Comparison of ENCODE assay signal across 8 cellular contexts in the genomic region with DNA sequence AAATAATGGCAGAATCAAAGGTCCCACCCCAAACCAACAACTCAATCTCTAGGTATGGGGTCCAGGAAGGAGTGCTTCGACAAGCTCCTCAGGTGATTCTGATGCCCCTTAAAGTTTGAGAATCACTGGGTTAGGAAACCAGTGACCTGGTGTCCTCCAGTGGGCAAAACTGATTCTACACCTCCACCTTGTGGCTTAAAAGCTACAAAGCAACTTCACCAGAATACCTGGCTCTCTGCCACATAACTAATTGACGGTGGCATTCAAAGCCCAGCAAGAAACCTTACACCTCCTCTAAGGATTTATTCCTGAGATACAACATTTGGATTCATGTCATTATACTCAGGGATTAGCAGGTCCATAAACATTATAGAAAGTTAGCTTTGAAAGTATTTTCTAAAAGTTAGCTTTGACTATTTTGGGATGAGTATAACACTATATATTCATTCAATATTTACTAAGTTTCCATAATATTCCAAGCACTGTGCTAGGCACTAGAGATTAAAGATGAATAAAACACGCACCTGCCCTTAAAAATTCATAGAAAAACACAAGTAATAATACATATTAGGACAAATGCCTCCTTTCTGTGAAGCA. TPM values are rescaled to one million over a fixed set of nuclear protein-coding genes. Genes with fewer than 3 reads are reported as not detected.
DNase-seq lines count a peak whose midpoint lies in the region; ATAC-seq, FAIRE-seq and TF ChIP-seq lines count a peak whose summit lies in the region.

No MANE protein-coding gene starts in this region.

- H3K4me3 ChIP-seq in OCI-LY1 (ENCODE audit: low read depth, low read length, poor library complexity, severe bottlenecking) (no peak overlapping the region), body of pancreas (no peak overlapping the region), kidney epithelial cell (ENCODE audit: low read depth, low read length) (no peak overlapping the region)

- H3K9ac ChIP-seq in OCI-LY1 (ENCODE audit: low read length), result no peak overlapping the region

- DNase-seq in activated CD8-positive, alpha-beta memory T cell treated with anti-CD3 and anti-CD28 coated beads, Interleukin-2, amount 10 ng/mL, durations not matched to agents 7 days and 5 days, result peak; percentile 42
- no peak for DNase-seq in activated CD8-positive, alpha-beta memory T cell treated with anti-CD3 and anti-CD28 coated beads for 24 hours
- DNase-seq in KBM-7, result peak; percentile 75
- DNase-seq in body of pancreas, result peak; percentile 49 to 66 (median 58)
- DNase-seq in kidney epithelial cell (ENCODE audit: low read depth), result no peak
- DNase-seq in urothelium cell line (ENCODE audit: low spot score), result peak; percentile 88
- no peak for DNase-seq in 8988T

- H3K27me3 ChIP-seq in OCI-LY1 (ENCODE audit: insufficient read depth, low read length) (no peaks in the 10 kb centered on the region), body of pancreas (no peaks in the 10 kb centered on the region), kidney epithelial cell (ENCODE audit: control insufficient read depth, insufficient read depth, low read length) (no peaks in the 10 kb centered on the region)

- WGBS in body of pancreas, 2 donors, result 28 to 30% methylated on average over 3 of the region's 3 CpGs

- H3K4me1 ChIP-seq in OCI-LY1 (ENCODE audit: insufficient read depth, low read length, severe bottlenecking), result no peaks in the 10 kb centered on the region
- no peaks in the 10 kb centered on the region for H3K4me1 ChIP-seq in body of pancreas

- in situ Hi-C loops in KBM-7 (cut with MboI; ENCODE audit: low pct_unique_long_range_greater_than_20kb, low sequenced_read_pairs), result no loop called here

- H3K36me3 ChIP-seq in OCI-LY1 (ENCODE audit: insufficient read depth, low read length) (peaks cover 42% of the 10 kb centered on the region; the same call in 1 of the 2 replicates), body of pancreas (replicated peaks in 1 of 2; ENCODE audit: insufficient read depth in 1 of 2, low read depth in 2 of 2) (peaks cover 0 to 14% of the 10 kb centered on the region in 2 donors), kidney epithelial cell (ENCODE audit: control insufficient read depth, insufficient read depth, low read length) (peaks cover 1% of the 10 kb centered on the region)

- no peaks in the 10 kb centered on the region for H3K9me3 Mint-ChIP-seq in activated CD8-positive, alpha-beta memory T cell treated with anti-CD3 and anti-CD28 coated beads, Interleukin-2, amount 10 ng/mL, durations not matched to agents 7 days and 5 days (ENCODE audit: low read depth)

- H3K4me1 Mint-ChIP-seq in activated CD8-positive, alpha-beta memory T cell treated with anti-CD3 and anti-CD28 coated beads, Interleukin-2, amount 10 ng/mL, durations not matched to agents 7 days and 5 days, result peaks cover under 1% of the 10 kb centered on the region

- H4K20me1 ChIP-seq in OCI-LY1 (ENCODE audit: insufficient read depth, low read length), result 0 out of 2 replicates have a peak, but pooled peaks cover 2% of the 10 kb centered on the region

- peaks cover 10% of the 10 kb centered on the region for H3K36me3 Mint-ChIP-seq in activated CD8-positive, alpha-beta memory T cell treated with anti-CD3 and anti-CD28 coated beads, Interleukin-2, amount 10 ng/mL, durations not matched to agents 7 days and 5 days

- H3K79me2 ChIP-seq in OCI-LY1 (ENCODE audit: insufficient read depth, low read length), result no peaks in the 10 kb centered on the region

- H3K4me2 ChIP-seq in OCI-LY1 (ENCODE audit: low read length), result no peak overlapping the region

- no peak overlapping the region for H3K4me3 Mint-ChIP-seq in activated CD8-positive, alpha-beta memory T cell treated with anti-CD3 and anti-CD28 coated beads, Interleukin-2, amount 10 ng/mL, durations not matched to agents 7 days and 5 days

- no peak overlapping the region for H3K27ac Mint-ChIP-seq in activated CD8-positive, alpha-beta memory T cell treated with anti-CD3 and anti-CD28 coated beads, Interleukin-2, amount 10 ng/mL, durations not matched to agents 7 days and 5 days

- H3K9me2 ChIP-seq in OCI-LY1 (ENCODE audit: low read depth, low read length), result no peaks in the 10 kb centered on the region

- peak; percentile 53 for ATAC-seq in activated CD8-positive, alpha-beta memory T cell treated with anti-CD3 and anti-CD28 coated beads, Interleukin-2, amount 10 ng/mL, durations not matched to agents 7 days and 5 days
- peak; percentile 78 for ATAC-seq in body of pancreas

- no peaks in the 10 kb centered on the region for H3F3A ChIP-seq in OCI-LY1 (ENCODE audit: insufficient read depth, low read length)

- CTCF ChIA-PET in activated CD8-positive, alpha-beta memory T cell treated with anti-CD3 and anti-CD28 coated beads, Interleukin-2, amount 10 ng/mL, durations not matched to agents 7 days and 5 days (lab: Charles Lee), result interaction anchor here (0.7 to 3.2 kb wide), 26 partner anchors 9 to 263 kb away, joined by 3 to 43 read pairs (median 3); no protein-coding TSS in a partner anchor

- no peak overlapping the region for H2AFZ ChIP-seq in OCI-LY1 (ENCODE audit: low read length)

- H3K27ac ChIP-seq in OCI-LY1 (ENCODE audit: low read depth, low read length, poor library complexity, severe bottlenecking), result no peak overlapping the region
- H3K27ac ChIP-seq in body of pancreas, result no peak overlapping the region

- no peaks in the 10 kb centered on the region for H3K27me3 Mint-ChIP-seq in activated CD8-positive, alpha-beta memory T cell treated with anti-CD3 and anti-CD28 coated beads, Interleukin-2, amount 10 ng/mL, durations not matched to agents 7 days and 5 days

- no peak for TF ChIP-seq POLR2A in body of pancreas (IDR thresholded peaks at IDR 0.05)

- intact Hi-C loops in body of pancreas (cut with DNase I), result no loop called here

- peak; percentile 72 for TF ChIP-seq CTCF in OCI-LY1 (IDR thresholded peaks at IDR 0.05; ENCODE audit: low read length)
- TF ChIP-seq CTCF in body of pancreas (IDR thresholded peaks at IDR 0.05), result peak; percentile 41 to 85 (median 77)
- peak; percentile 64 for TF ChIP-seq CTCF in kidney epithelial cell (IDR thresholded peaks at IDR 0.05; ENCODE audit: insufficient read depth, low read length, poor library complexity, severe bottlenecking)

- FAIRE-seq in urothelium cell line (lab: Jason Lieb, UNC), result peak; percentile 82

- H3K9me3 ChIP-seq in OCI-LY1 (ENCODE audit: low read length), result no peaks in the 10 kb centered on the region
- peaks cover 0 to 3% (median 0%) of the 10 kb centered on the region in 3 donors for H3K9me3 ChIP-seq in body of pancreas

RNA-seq across cellular contexts. Expression of a gene that starts 45.4 kb away (rescaled TPM):
- 10 to 100 TPM; 39.9 to 45.4 TPM for total RNA-seq in activated CD8-positive, alpha-beta memory T cell treated with anti-CD3 and anti-CD28 coated beads, Interleukin-2, amount 10 ng/mL, durations not matched to agents 7 days and 5 days
- 10 to 100 TPM; 20.5 to 25.4 TPM for total RNA-seq in body of pancreas
- total RNA-seq in kidney epithelial cell, result 23.6 and 25.9 TPM in 2 replicates

Comparison
In these comparisons a context has a peak if more than half of its experiments do, and no peak if none do; other contexts are left out.
1. DNase-seq: peak in activated CD8-positive, alpha-beta memory T cell treated with anti-CD3 and anti-CD28 coated beads, Interleukin-2, amount 10 ng/mL, durations not matched to agents 7 days and 5 days (single experiment), KBM-7 (single experiment), body of pancreas (4 of 4) and urothelium cell line (single experiment); none in activated CD8-positive, alpha-beta memory T cell treated with anti-CD3 and anti-CD28 coated beads for 24 hours (single experiment), kidney epithelial cell (single experiment) and 8988T (single experiment).
2. Peak in every context shown above with its lines, with median percentiles within 50 percentile points of each other: CTCF ChIP-seq.